Comparison of ENCODE assay signal across 1 cellular context in genomic region chr15:38048001-38048455, GRCh38.
TF ChIP-seq lines count a peak whose summit lies in the region.

No MANE protein-coding gene starts in this region.

TF ChIP-seq in GM23338, 12 proteins besides CTCF, POLR2A, EP300 and RAD21:
- TF ChIP-seq, protein P1, sequence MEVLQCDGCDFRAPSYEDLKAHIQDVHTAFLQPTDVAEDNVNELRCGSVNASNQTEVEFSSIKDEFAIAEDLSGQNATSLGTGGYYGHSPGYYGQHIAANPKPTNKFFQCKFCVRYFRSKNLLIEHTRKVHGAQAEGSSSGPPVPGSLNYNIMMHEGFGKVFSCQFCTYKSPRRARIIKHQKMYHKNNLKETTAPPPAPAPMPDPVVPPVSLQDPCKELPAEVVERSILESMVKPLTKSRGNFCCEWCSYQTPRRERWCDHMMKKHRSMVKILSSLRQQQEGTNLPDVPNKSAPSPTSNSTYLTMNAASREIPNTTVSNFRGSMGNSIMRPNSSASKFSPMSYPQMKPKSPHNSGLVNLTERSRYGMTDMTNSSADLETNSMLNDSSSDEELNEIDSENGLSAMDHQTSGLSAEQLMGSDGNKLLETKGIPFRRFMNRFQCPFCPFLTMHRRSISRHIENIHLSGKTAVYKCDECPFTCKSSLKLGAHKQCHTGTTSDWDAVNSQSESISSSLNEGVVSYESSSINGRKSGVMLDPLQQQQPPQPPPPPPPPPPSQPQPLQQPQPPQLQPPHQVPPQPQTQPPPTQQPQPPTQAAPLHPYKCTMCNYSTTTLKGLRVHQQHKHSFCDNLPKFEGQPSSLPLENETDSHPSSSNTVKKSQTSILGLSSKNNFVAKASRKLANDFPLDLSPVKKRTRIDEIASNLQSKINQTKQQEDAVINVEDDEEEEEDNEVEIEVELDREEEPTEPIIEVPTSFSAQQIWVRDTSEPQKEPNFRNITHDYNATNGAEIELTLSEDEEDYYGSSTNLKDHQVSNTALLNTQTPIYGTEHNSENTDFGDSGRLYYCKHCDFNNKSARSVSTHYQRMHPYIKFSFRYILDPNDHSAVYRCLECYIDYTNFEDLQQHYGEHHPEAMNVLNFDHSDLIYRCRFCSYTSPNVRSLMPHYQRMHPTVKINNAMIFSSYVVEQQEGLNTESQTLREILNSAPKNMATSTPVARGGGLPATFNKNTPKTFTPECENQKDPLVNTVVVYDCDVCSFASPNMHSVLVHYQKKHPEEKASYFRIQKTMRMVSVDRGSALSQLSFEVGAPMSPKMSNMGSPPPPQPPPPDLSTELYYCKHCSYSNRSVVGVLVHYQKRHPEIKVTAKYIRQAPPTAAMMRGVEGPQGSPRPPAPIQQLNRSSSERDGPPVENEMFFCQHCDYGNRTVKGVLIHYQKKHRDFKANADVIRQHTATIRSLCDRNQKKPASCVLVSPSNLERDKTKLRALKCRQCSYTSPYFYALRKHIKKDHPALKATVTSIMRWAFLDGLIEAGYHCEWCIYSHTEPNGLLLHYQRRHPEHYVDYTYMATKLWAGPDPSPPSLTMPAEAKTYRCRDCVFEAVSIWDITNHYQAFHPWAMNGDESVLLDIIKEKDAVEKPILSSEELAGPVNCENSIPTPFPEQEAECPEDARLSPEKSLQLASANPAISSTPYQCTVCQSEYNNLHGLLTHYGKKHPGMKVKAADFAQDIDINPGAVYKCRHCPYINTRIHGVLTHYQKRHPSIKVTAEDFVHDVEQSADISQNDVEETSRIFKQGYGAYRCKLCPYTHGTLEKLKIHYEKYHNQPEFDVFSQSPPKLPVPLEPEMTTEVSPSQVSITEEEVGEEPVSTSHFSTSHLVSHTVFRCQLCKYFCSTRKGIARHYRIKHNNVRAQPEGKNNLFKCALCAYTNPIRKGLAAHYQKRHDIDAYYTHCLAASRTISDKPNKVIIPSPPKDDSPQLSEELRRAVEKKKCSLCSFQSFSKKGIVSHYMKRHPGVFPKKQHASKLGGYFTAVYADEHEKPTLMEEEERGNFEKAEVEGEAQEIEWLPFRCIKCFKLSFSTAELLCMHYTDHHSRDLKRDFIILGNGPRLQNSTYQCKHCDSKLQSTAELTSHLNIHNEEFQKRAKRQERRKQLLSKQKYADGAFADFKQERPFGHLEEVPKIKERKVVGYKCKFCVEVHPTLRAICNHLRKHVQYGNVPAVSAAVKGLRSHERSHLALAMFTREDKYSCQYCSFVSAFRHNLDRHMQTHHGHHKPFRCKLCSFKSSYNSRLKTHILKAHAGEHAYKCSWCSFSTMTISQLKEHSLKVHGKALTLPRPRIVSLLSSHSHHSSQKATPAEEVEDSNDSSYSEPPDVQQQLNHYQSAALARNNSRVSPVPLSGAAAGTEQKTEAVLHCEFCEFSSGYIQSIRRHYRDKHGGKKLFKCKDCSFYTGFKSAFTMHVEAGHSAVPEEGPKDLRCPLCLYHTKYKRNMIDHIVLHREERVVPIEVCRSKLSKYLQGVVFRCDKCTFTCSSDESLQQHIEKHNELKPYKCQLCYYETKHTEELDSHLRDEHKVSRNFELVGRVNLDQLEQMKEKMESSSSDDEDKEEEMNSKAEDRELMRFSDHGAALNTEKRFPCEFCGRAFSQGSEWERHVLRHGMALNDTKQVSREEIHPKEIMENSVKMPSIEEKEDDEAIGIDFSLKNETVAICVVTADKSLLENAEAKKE (CRISPR knock-in tag; IDR thresholded peaks at IDR 0.05): no peak
